Comparison of ENCODE assay signal across 11 cellular contexts in the genomic region with DNA sequence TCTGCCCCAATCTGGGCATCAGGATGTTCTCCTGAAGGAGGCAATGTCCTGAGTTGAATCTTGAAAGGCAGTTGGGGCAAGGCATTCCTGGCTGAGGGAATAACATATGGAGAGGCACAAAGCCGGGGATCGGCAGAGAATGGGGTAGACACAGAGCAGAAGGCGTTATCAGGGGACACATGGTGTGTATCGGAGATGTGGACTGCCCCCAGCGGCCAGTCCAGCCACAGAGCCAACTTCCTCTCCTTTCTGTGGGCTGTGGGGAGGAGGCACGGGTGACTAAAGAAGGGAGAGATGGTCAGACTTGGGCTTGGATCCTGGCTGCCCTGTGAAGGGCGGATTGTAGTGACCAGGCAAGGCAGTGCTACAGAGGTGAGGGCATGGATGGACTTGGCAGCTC.
"Had no signal": no experiment of that assay in that cellular context is flagged by ENCODE, and none has a peak within 500 bp of the region (broad histone marks: within the 10 kb centered on the region; RNA-seq: fewer than 3 reads in every experiment).

No MANE protein-coding gene starts in this region.

- DNase-seq: activated CD4-positive, CD25-positive, alpha-beta regulatory T cell treated with anti-CD3 and anti-CD28 coated beads, Interleukin-2, amount 50 U/mL, for 72 hours; activated CD8-positive, alpha-beta memory T cell treated with anti-CD3 and anti-CD28 coated beads for 24 hours; activated CD8-positive, alpha-beta memory T cell treated with anti-CD3 and anti-CD28 coated beads, Interleukin-2, amount 50 U/mL, for 48 hours; activated effector memory CD4-positive, alpha-beta T cell treated with anti-CD3 and anti-CD28 coated beads, Interleukin-2, amount 50 U/mL, for 16 hours; activated T-cell treated with anti-CD3 and anti-CD28 coated beads, Interleukin-2, amount 50 U/mL, for 48 hours; colonic mucosa; foreskin melanocyte; hypothalamus; left lung; stimulated activated CD4-positive, alpha-beta T cell treated with anti-CD3 and anti-CD28 coated beads, Interleukin-4, amount 100 ng/mL, for 1 hour; stimulated activated naive CD8-positive, alpha-beta T cell treated with anti-CD3 and anti-CD28 coated beads, Interleukin-15, amount 100 ng/mL, for 72 hours had no signal
